1 cellular context compared by ENCODE assay signal in genomic region chr4:47836655-47837581, GRCh38.
TF ChIP-seq lines count a peak whose summit lies in the region.

No MANE protein-coding gene starts in this region.

TF ChIP-seq in GM23338, 12 proteins besides CTCF, POLR2A, EP300 and RAD21 (continued from another document):
- TF ChIP-seq ZNF462 (CRISPR knock-in tag; IDR thresholded peaks at IDR 0.05), result no peak
TF ChIP-seq in GM23338: peak in this region for 1.
